ENCODE assay signal across 13 cellular contexts in genomic region chr12:623172-623864, GRCh38. TPM values are rescaled to one million over a fixed set of nuclear protein-coding genes. Genes with fewer than 3 reads are reported as not detected.
DNase-seq lines count a peak whose midpoint lies in the region; ATAC-seq and TF ChIP-seq lines count a peak whose summit lies in the region.
"Had no signal": no experiment of that assay in that cellular context is flagged by ENCODE, and none has a peak within 500 bp of the region (broad histone marks: within the 10 kb centered on the region; RNA-seq: fewer than 3 reads in every experiment).

No MANE protein-coding gene starts in this region.

- peaks cover 0 to 2% of the 10 kb centered on the region in 2 donors for H3K9me3 Mint-ChIP-seq in activated T-cell treated with anti-CD3 and anti-CD28 coated beads, Interleukin-2, amount 50 U/mL, for 72 hours
- H3K9me3 Mint-ChIP-seq in activated CD4-positive, alpha-beta memory T cell treated with anti-CD3 and anti-CD28 coated beads for 36 hours = no peaks in the 10 kb centered on the region
- H3K9me3 Mint-ChIP-seq: central memory CD8-positive, alpha-beta T cell had no signal

- WGBS in heart right ventricle, 2 donors = 56 to 73% methylated on average over 6 of the region's 6 CpGs
- 84 to 96% (median 90%) methylated on average over 6 of the region's 6 CpGs for WGBS in spleen, 5 donors
- WGBS in ovary, 3 donors = 77 to 88% (median 85%) methylated on average over 6 of the region's 6 CpGs

- no peaks in the 10 kb centered on the region for H3K9me3 ChIP-seq in heart right ventricle
- H3K9me3 ChIP-seq in spleen = no peaks in the 10 kb centered on the region
- no peaks in the 10 kb centered on the region for H3K9me3 ChIP-seq in ovary

- no peak for TF ChIP-seq EP300 in ovary (IDR thresholded peaks at IDR 0.05)

- H3K27ac ChIP-seq in heart right ventricle (peak overlapping the region; percentile 62 to 91 (median 82)), spleen (peak overlapping the region in 7 of 8 donors; percentile 51 to 92 (median 74)), ovary (no peak overlapping the region)

- H3K27ac Mint-ChIP-seq in activated T-cell treated with anti-CD3 and anti-CD28 coated beads, Interleukin-2, amount 50 U/mL, for 72 hours = no peak overlapping the region
- peak overlapping the region; percentile 86 for H3K27ac Mint-ChIP-seq in activated CD4-positive, alpha-beta memory T cell treated with anti-CD3 and anti-CD28 coated beads for 36 hours

- peaks cover 49% of the 10 kb centered on the region for H3K4me1 Mint-ChIP-seq in activated T-cell treated with anti-CD3 and anti-CD28 coated beads, Interleukin-2, amount 50 U/mL, for 72 hours (ENCODE audit: low read depth)
- H3K4me1 Mint-ChIP-seq in activated CD4-positive, alpha-beta memory T cell treated with anti-CD3 and anti-CD28 coated beads for 36 hours (ENCODE audit: low read depth) = peaks cover 30% of the 10 kb centered on the region

- no peak overlapping the region for H3K4me3 ChIP-seq in heart right ventricle
- H3K4me3 ChIP-seq in spleen = peak overlapping the region in 1 of 8 donors; percentile 1
- H3K4me3 ChIP-seq in ovary = no peak overlapping the region
- H3K4me3 ChIP-seq in foreskin fibroblast (ENCODE audit: low read depth in 1 of 2, low read length in 2 of 2) = no peak overlapping the region

- CTCF ChIA-PET in activated CD4-positive, alpha-beta memory T cell treated with anti-CD3 and anti-CD28 coated beads for 36 hours (lab: Charles Lee) = interaction anchor here (0.9 to 1.0 kb wide), 2 partner anchors 47 to 326 kb away, joined by 3 to 5 read pairs; partner anchors contain the start of gene RAD52

- H3K4me3 Mint-ChIP-seq in activated T-cell treated with anti-CD3 and anti-CD28 coated beads, Interleukin-2, amount 50 U/mL, for 72 hours = peak overlapping the region; percentile 58 to 75
- H3K4me3 Mint-ChIP-seq in activated CD4-positive, alpha-beta memory T cell treated with anti-CD3 and anti-CD28 coated beads for 36 hours = no peak overlapping the region
- H3K4me3 Mint-ChIP-seq: central memory CD8-positive, alpha-beta T cell had no signal

- TF ChIP-seq CTCF in heart right ventricle (IDR thresholded peaks at IDR 0.05) = no peak
- TF ChIP-seq CTCF in spleen (IDR thresholded peaks at IDR 0.05 in 8 of 11, conservative IDR thresholded peaks at IDR 0.05 in 3 of 11) = no peak
- no peak for TF ChIP-seq CTCF in ovary (IDR thresholded peaks at IDR 0.05)
- no peak for TF ChIP-seq CTCF in foreskin fibroblast (IDR thresholded peaks at IDR 0.05; ENCODE audit: low read depth, low read length)

- no peaks in the 10 kb centered on the region for H3K27me3 Mint-ChIP-seq in activated T-cell treated with anti-CD3 and anti-CD28 coated beads, Interleukin-2, amount 50 U/mL, for 72 hours (ENCODE audit: low read depth)
- H3K27me3 Mint-ChIP-seq in activated CD4-positive, alpha-beta memory T cell treated with anti-CD3 and anti-CD28 coated beads for 36 hours = no peaks in the 10 kb centered on the region
- H3K27me3 Mint-ChIP-seq: central memory CD8-positive, alpha-beta T cell had no signal

- no peaks in the 10 kb centered on the region for H3K36me3 Mint-ChIP-seq in activated T-cell treated with anti-CD3 and anti-CD28 coated beads, Interleukin-2, amount 50 U/mL, for 72 hours (ENCODE audit: insufficient read depth in 2 of 2)
- no peaks in the 10 kb centered on the region for H3K36me3 Mint-ChIP-seq in activated CD4-positive, alpha-beta memory T cell treated with anti-CD3 and anti-CD28 coated beads for 36 hours

- intact Hi-C loops in activated CD4-positive, alpha-beta memory T cell treated with anti-CD3 and anti-CD28 coated beads for 36 hours (cut with micrococcal nuclease) = no loop called here
- intact Hi-C loops in heart right ventricle (cut with DNase I) (no loop called here), spleen (cut with DNase I; ENCODE audit: low total_unique reads) (no loop called here), ovary (cut with DNase I) (no loop called here)

- POLR2A ChIA-PET in activated CD4-positive, alpha-beta memory T cell treated with anti-CD3 and anti-CD28 coated beads for 36 hours (lab: Charles Lee) = interaction anchor here (2.0 kb wide), 1 partner anchor 9 kb away, joined by 9 read pairs; no protein-coding TSS in a partner anchor

- H3K4me1 ChIP-seq in heart right ventricle (peaks cover 12 to 80% (median 57%) of the 10 kb centered on the region in 9 donors), spleen (peaks cover 0 to 74% (median 43%) of the 10 kb centered on the region in 6 donors), ovary (ENCODE audit: insufficient read depth) (peaks cover 3% of the 10 kb centered on the region)

- no peak for TF ChIP-seq POLR2A in spleen (IDR thresholded peaks at IDR 0.05)
- no peak for TF ChIP-seq POLR2A in ovary (IDR thresholded peaks at IDR 0.05)

- H3K27me3 ChIP-seq in heart right ventricle (no peaks in the 10 kb centered on the region), spleen (replicated peaks in 1 of 7) (no peaks in the 10 kb centered on the region), ovary (no peaks in the 10 kb centered on the region)

- no peak for DNase-seq in activated T-cell treated with anti-CD3 and anti-CD28 coated beads, Interleukin-2, amount 50 U/mL, for 72 hours
- DNase-seq in activated T-cell treated with anti-CD3 and anti-CD28 coated beads, Interleukin-2, amount 50 U/mL, for 48 hours = no peak
- DNase-seq in activated CD4-positive, alpha-beta memory T cell treated with anti-CD3 and anti-CD28 coated beads for 36 hours = no peak
- DNase-seq in heart right ventricle (peak in 1 of 2 donors; percentile 35), spleen (no peak), NCI-H146 treated with DMSO at 0.1 percent for 48 hours (lab: John Stamatoyannopoulos, UW; ENCODE audit: unreplicated experiment) (no peak), ovary (no peak), foreskin fibroblast (no peak)
- DNase-seq: NCI-H1417, NCI-H510A treated with DMSO at 0.1 percent for 48 hours, SHP77 treated with DMSO at 0.1 percent for 48 hours had no signal

- H3K36me3 ChIP-seq in heart right ventricle = no peaks in the 10 kb centered on the region
- H3K36me3 ChIP-seq in spleen = no peaks in the 10 kb centered on the region
- H3K36me3 ChIP-seq in ovary = no peaks in the 10 kb centered on the region

- ATAC-seq in activated T-cell treated with anti-CD3 and anti-CD28 coated beads, Interleukin-2, amount 50 U/mL, for 72 hours (replicated peaks in 1 of 2) = no peak
- ATAC-seq in heart right ventricle = peak; percentile 13 to 77 (median 52)

RNA-seq across cellular contexts. Expression of gene NINJ2, which starts 39.9 kb away (rescaled TPM):
- total RNA-seq in activated T-cell treated with anti-CD3 and anti-CD28 coated beads, Interleukin-2, amount 50 U/mL, for 72 hours = 1 to 10 TPM; 3.0 to 8.1 TPM
- total RNA-seq in activated CD4-positive, alpha-beta memory T cell treated with anti-CD3 and anti-CD28 coated beads for 36 hours = 1 to 10 TPM; 5.1 to 7.5 TPM
- 10 to 100 TPM in 3 of 10 donors, 1 to 10 TPM in 7; 1.9 to 18.7 (median 8.3) TPM for total RNA-seq in heart right ventricle
- polyA plus RNA-seq in heart right ventricle = 10 to 100 TPM in 1 of 2 donors, 1 to 10 TPM in 1; 4.6 to 25.7 TPM
- total RNA-seq in spleen = 10 to 100 TPM in 5 of 7 donors, 1 to 10 TPM in 2; 6.6 to 18.8 (median 10.3) TPM
- 10 to 100 TPM in 1 of 3 donors, 1 to 10 TPM in 2; 7.0 to 13.5 (median 8.6) TPM for polyA plus RNA-seq in spleen
- total RNA-seq in ovary = 1 to 10 TPM in 3 of 7 donors, under 1 TPM in 2, not detected in 2; 0.48 to 3.4 (median 1.4) TPM
- 1 to 10 TPM in 1 of 2 donors, under 1 TPM in 1; 0.82 to 2.2 TPM for polyA plus RNA-seq in ovary
- total RNA-seq: Daoy had no signal

Comparison
In these comparisons a context has a peak if more than half of its experiments do, and no peak if none do; other contexts are left out.
1. ATAC-seq: peak in heart right ventricle (8 of 8); none in activated T-cell treated with anti-CD3 and anti-CD28 coated beads, Interleukin-2, amount 50 U/mL, for 72 hours (0 of 2).
2. H3K27ac ChIP-seq: peak in heart right ventricle (10 of 10) and spleen (7 of 8); none in ovary (0 of 2).